ENCODE assay signal across 8 cellular contexts in genomic region chr11:6682591-6682935, GRCh38. TPM values are rescaled to one million over a fixed set of nuclear protein-coding genes. Genes with fewer than 3 reads are reported as not detected.
DNase-seq lines count a peak whose midpoint lies in the region; ATAC-seq and TF ChIP-seq lines count a peak whose summit lies in the region.

No MANE protein-coding gene starts in this region.

- H3F3A ChIP-seq in DOHH2 (ENCODE audit: control insufficient read depth, insufficient read depth) = peaks cover 23% of the 10 kb centered on the region

- H3K9ac ChIP-seq in iPS-20b (ENCODE audit: low read depth, low read length) = peak overlapping the region; percentile 97
- peak overlapping the region; percentile 83 to 92 for H3K9ac ChIP-seq in stomach smooth muscle (ENCODE audit: low read length in 2 of 2)

- peaks cover 31% of the 10 kb centered on the region for H3K79me2 ChIP-seq in DOHH2 (ENCODE audit: control insufficient read depth, low read length)

- H3K4me3 ChIP-seq in DOHH2 (ENCODE audit: low read length) (peak overlapping the region; percentile 100), iPS-20b (ENCODE audit: low read length) (peak overlapping the region; percentile 98), stomach smooth muscle (ENCODE audit: low read length in 2 of 2) (peak overlapping the region; percentile 97 to 98)

- no peaks in the 10 kb centered on the region for H3K9me3 ChIP-seq in DOHH2 (ENCODE audit: control insufficient read depth, insufficient read depth, low read length)
- H3K9me3 ChIP-seq in iPS-20b (ENCODE audit: insufficient read depth, low read depth, low read length) = no peaks in the 10 kb centered on the region
- H3K9me3 ChIP-seq in stomach smooth muscle (ENCODE audit: control insufficient read depth in 2 of 2, low read length in 2 of 2) = no peaks in the 10 kb centered on the region

- peak overlapping the region; percentile 94 for H3K4me2 ChIP-seq in DOHH2 (ENCODE audit: low read length)

- no peaks in the 10 kb centered on the region for H3K9me2 ChIP-seq in DOHH2 (replicated peaks; ENCODE audit: control insufficient read depth, low read length)

- peaks cover 40% of the 10 kb centered on the region for H3K36me3 ChIP-seq in DOHH2 (ENCODE audit: control insufficient read depth, low read length)
- peaks cover 33% of the 10 kb centered on the region for H3K36me3 ChIP-seq in iPS-20b (ENCODE audit: insufficient read depth, low read depth, low read length)
- H3K36me3 ChIP-seq in stomach smooth muscle (ENCODE audit: control insufficient read depth in 2 of 2, insufficient read depth in 2 of 2, low read length in 2 of 2) = peaks cover 10 to 12% of the 10 kb centered on the region in 2 donors

- peak overlapping the region; percentile 65 for H3K27ac ChIP-seq in DOHH2 (ENCODE audit: low read depth, low read length)
- H3K27ac ChIP-seq in iPS-20b (ENCODE audit: low read length) = peak overlapping the region; percentile 81
- H3K27ac ChIP-seq in stomach smooth muscle (ENCODE audit: low read length) = peak overlapping the region; percentile 91

- H4K20me1 ChIP-seq in DOHH2 (ENCODE audit: control insufficient read depth, insufficient read depth, low read depth, low read length) = peaks cover 15% of the 10 kb centered on the region; the same call in 1 of the 2 replicates

- H3K36me3 Mint-ChIP-seq in activated naive CD4-positive, alpha-beta T cell treated with anti-CD3 and anti-CD28 coated beads, Interleukin-2, amount 50 U/mL, for 72 hours = peaks cover 28 to 35% of the 10 kb centered on the region in 2 donors

- no peak for DNase-seq in activated naive CD4-positive, alpha-beta T cell treated with anti-CD3 and anti-CD28 coated beads, Interleukin-2, amount 50 U/mL, for 72 hours (ENCODE audit: low spot score in 2 of 2)
- DNase-seq in GM03348 (ENCODE audit: low spot score) = no peak
- DNase-seq in NCI-H748 (lab: John Stamatoyannopoulos, UW; ENCODE audit: unreplicated experiment) = no peak
- no peak for DNase-seq in NCI-H2196 treated with DMSO at 0.1 percent for 48 hours (lab: John Stamatoyannopoulos, UW; ENCODE audit: unreplicated experiment)

- H3K27ac Mint-ChIP-seq in activated naive CD4-positive, alpha-beta T cell treated with anti-CD3 and anti-CD28 coated beads, Interleukin-2, amount 50 U/mL, for 72 hours = peak overlapping the region; percentile 88 to 99

- H3K9me3 Mint-ChIP-seq in activated naive CD4-positive, alpha-beta T cell treated with anti-CD3 and anti-CD28 coated beads, Interleukin-2, amount 50 U/mL, for 72 hours = no peaks in the 10 kb centered on the region

- peak; percentile 11 for ATAC-seq in HG02973 (IDR thresholded peaks at IDR 0.05; ENCODE audit: unreplicated experiment)
- peak in 1 of 2 donors; percentile 0 for ATAC-seq in activated naive CD4-positive, alpha-beta T cell treated with anti-CD3 and anti-CD28 coated beads, Interleukin-2, amount 50 U/mL, for 72 hours

- peaks cover 19% of the 10 kb centered on the region for H3K4me1 ChIP-seq in DOHH2 (ENCODE audit: control insufficient read depth, low read length)
- H3K4me1 ChIP-seq in iPS-20b (ENCODE audit: insufficient read depth, low read length) = 0 out of 2 replicates have a peak, but pooled peaks cover 12% of the 10 kb centered on the region
- peaks cover 10% of the 10 kb centered on the region for H3K4me1 ChIP-seq in stomach smooth muscle (ENCODE audit: control insufficient read depth, insufficient read depth, low read length)

- no peak for TF ChIP-seq CTCF in DOHH2 (IDR thresholded peaks at IDR 0.05; ENCODE audit: low read depth, low read length, poor library complexity, severe bottlenecking)

- no peaks in the 10 kb centered on the region for H3K27me3 ChIP-seq in DOHH2 (ENCODE audit: control insufficient read depth, low read length)
- no peaks in the 10 kb centered on the region for H3K27me3 ChIP-seq in iPS-20b (ENCODE audit: insufficient read depth, low read length)
- H3K27me3 ChIP-seq in stomach smooth muscle (ENCODE audit: control insufficient read depth in 1 of 2, insufficient read depth in 2 of 2, low read length in 2 of 2) = no peaks in the 10 kb centered on the region

RNA-seq across cellular contexts. Expression of gene MRPL17, which starts 0.6 kb away (rescaled TPM):
- 100 to 1,000 TPM in 1 of 2 donors, 10 to 100 TPM in 1; 92.4 to 104 TPM for total RNA-seq in activated naive CD4-positive, alpha-beta T cell treated with anti-CD3 and anti-CD28 coated beads, Interleukin-2, amount 50 U/mL, for 72 hours

RNA-seq across cellular contexts. Expression of gene DCHS1, which starts 27.0 kb away (rescaled TPM):
- total RNA-seq in activated naive CD4-positive, alpha-beta T cell treated with anti-CD3 and anti-CD28 coated beads, Interleukin-2, amount 50 U/mL, for 72 hours = 1 to 10 TPM in 1 of 2 donors, under 1 TPM in 1; 0.82 to 2.1 TPM
